In genomic region chr11:92329137-92329536, GRCh38 we compare ENCODE assay signal across 15 cellular contexts.
"Had no signal": no experiment of that assay in that cellular context is flagged by ENCODE, and none has a peak within 500 bp of the region (broad histone marks: within the 10 kb centered on the region; RNA-seq: fewer than 3 reads in every experiment).

No MANE protein-coding gene starts in this region.

- H3K27ac ChIP-seq: esophagus squamous epithelium, left lung, psoas muscle, right lobe of liver, vagina, WERI-Rb-1 had no signal

- H3K4me1 ChIP-seq: left lung, psoas muscle had no signal

- H3K9me3 ChIP-seq: esophagus squamous epithelium, psoas muscle, right lobe of liver, tibial artery, vagina had no signal

- H3K36me3 Mint-ChIP-seq: memory B cell; natural killer cell treated with Interleukin-12 subunit alpha and Interleukin-12 subunit beta and Interleukin-15 and Interleukin-18, amount 100 ng/mL, for 72 hours; stimulated activated effector memory CD8-positive, alpha-beta T cell treated with anti-CD3 and anti-CD28 coated beads, Interleukin-12 subunit alpha, Interleukin-12 subunit beta, amount 100 ng/mL, for 72 hours had no signal

- H3K27me3 Mint-ChIP-seq: activated CD4-positive, alpha-beta T cell treated with anti-CD3 and anti-CD28 coated beads, Interleukin-2, amount 10 ng/mL, durations not matched to agents 24 days and 14 days; activated T-helper 17 cell treated with anti-CD3 and anti-CD28 coated beads, Interleukin-2, amount 50 U/mL, for 72 hours; memory B cell; natural killer cell treated with Interleukin-12 subunit alpha and Interleukin-12 subunit beta and Interleukin-15 and Interleukin-18, amount 100 ng/mL, for 72 hours had no signal

- H3K9me3 Mint-ChIP-seq: activated CD4-positive, alpha-beta T cell treated with anti-CD3 and anti-CD28 coated beads, Interleukin-2, amount 10 ng/mL, durations not matched to agents 24 days and 14 days had no signal

- H3K4me1 Mint-ChIP-seq: activated CD4-positive, alpha-beta T cell treated with anti-CD3 and anti-CD28 coated beads, Interleukin-2, amount 10 ng/mL, durations not matched to agents 24 days and 14 days; activated T-helper 17 cell treated with anti-CD3 and anti-CD28 coated beads, Interleukin-2, amount 50 U/mL, for 72 hours; memory B cell; stimulated activated effector memory CD8-positive, alpha-beta T cell treated with anti-CD3 and anti-CD28 coated beads, Interleukin-12 subunit alpha, Interleukin-12 subunit beta, amount 100 ng/mL, for 72 hours had no signal

- H3K4me3 Mint-ChIP-seq: activated CD4-positive, alpha-beta T cell treated with anti-CD3 and anti-CD28 coated beads, Interleukin-2, amount 10 ng/mL, durations not matched to agents 24 days and 14 days; activated naive CD4-positive, alpha-beta T cell treated with anti-CD3 and anti-CD28 coated beads for 36 hours; activated T-helper 17 cell treated with anti-CD3 and anti-CD28 coated beads, Interleukin-2, amount 50 U/mL, for 72 hours; memory B cell; natural killer cell treated with Interleukin-12 subunit alpha and Interleukin-12 subunit beta and Interleukin-15 and Interleukin-18, amount 100 ng/mL, for 72 hours; stimulated activated effector memory CD8-positive, alpha-beta T cell treated with anti-CD3 and anti-CD28 coated beads, Interleukin-12 subunit alpha, Interleukin-12 subunit beta, amount 100 ng/mL, for 72 hours had no signal

- H3K27ac Mint-ChIP-seq: activated CD4-positive, alpha-beta T cell treated with anti-CD3 and anti-CD28 coated beads, Interleukin-2, amount 10 ng/mL, durations not matched to agents 24 days and 14 days; activated naive CD4-positive, alpha-beta T cell treated with anti-CD3 and anti-CD28 coated beads for 36 hours; activated T-helper 17 cell treated with anti-CD3 and anti-CD28 coated beads, Interleukin-2, amount 50 U/mL, for 72 hours; memory B cell; natural killer cell treated with Interleukin-12 subunit alpha and Interleukin-12 subunit beta and Interleukin-15 and Interleukin-18, amount 100 ng/mL, for 72 hours; stimulated activated effector memory CD8-positive, alpha-beta T cell treated with anti-CD3 and anti-CD28 coated beads, Interleukin-12 subunit alpha, Interleukin-12 subunit beta, amount 100 ng/mL, for 72 hours had no signal

- H3K36me3 ChIP-seq: esophagus squamous epithelium, left lung, right lobe of liver, tibial artery, vagina, WERI-Rb-1 had no signal

- H3K27me3 ChIP-seq: esophagus squamous epithelium, left lung, right lobe of liver, tibial artery, vagina had no signal

- DNase-seq: activated CD4-positive, alpha-beta T cell treated with anti-CD3 and anti-CD28 coated beads, Interleukin-2, amount 10 ng/mL, durations not matched to agents 24 days and 14 days; activated naive CD4-positive, alpha-beta T cell treated with anti-CD3 and anti-CD28 coated beads for 36 hours; activated T-cell treated with anti-CD3 and anti-CD28 coated beads for 4 hours; esophagus squamous epithelium; islet precursor cell; left lung; psoas muscle; right lobe of liver; tibial artery; WERI-Rb-1 had no signal

- ATAC-seq: activated T-helper 17 cell treated with anti-CD3 and anti-CD28 coated beads, Interleukin-2, amount 50 U/mL, for 72 hours; left lung; natural killer cell treated with Interleukin-12 subunit alpha and Interleukin-12 subunit beta and Interleukin-15 and Interleukin-18, amount 100 ng/mL, for 72 hours; psoas muscle; stimulated activated effector memory CD8-positive, alpha-beta T cell treated with anti-CD3 and anti-CD28 coated beads, Interleukin-12 subunit alpha, Interleukin-12 subunit beta, amount 100 ng/mL, for 72 hours had no signal

- H3K4me3 ChIP-seq: esophagus squamous epithelium, left lung, psoas muscle, right lobe of liver, tibial artery, vagina had no signal
